Comparison of ENCODE assay signal across 9 cellular contexts in genomic region chr18:43587538-43588153, GRCh38.
DNase-seq lines count a peak whose midpoint lies in the region; ATAC-seq, FAIRE-seq and TF ChIP-seq lines count a peak whose summit lies in the region.
"Had no signal": no experiment of that assay in that cellular context is flagged by ENCODE, and none has a peak within 500 bp of the region (broad histone marks: within the 10 kb centered on the region; RNA-seq: fewer than 3 reads in every experiment).

No MANE protein-coding gene starts in this region.

- no peaks in the 10 kb centered on the region for H3K9me3 ChIP-seq in SK-N-MC (ENCODE audit: low read depth, low read length)

- H3K27ac ChIP-seq in SK-N-MC = peak overlapping the region; percentile 87

- peak overlapping the region; percentile 63 for H3K9ac ChIP-seq in SK-N-MC (ENCODE audit: insufficient read length)

- ATAC-seq in GM21390 (IDR thresholded peaks at IDR 0.05; ENCODE audit: unreplicated experiment) = peak; percentile 56
- ATAC-seq: naive thymus-derived CD8-positive, alpha-beta T cell had no signal

- no peak for TF ChIP-seq POLR2A in H54 (IDR thresholded peaks at IDR 0.05; ENCODE audit: low read depth, low read length)

- FAIRE-seq in frontal cortex (lab: Jason Lieb, UNC) (peak; percentile 75), H54 (lab: Jason Lieb, UNC) (no peak)

- peak; percentile 47 for DNase-seq in DMS153 treated with DMSO at 0.1 percent for 48 hours (lab: John Stamatoyannopoulos, UW; ENCODE audit: unreplicated experiment)
- peak; percentile 22 for DNase-seq in LHCN-M2 (ENCODE audit: low read depth)
- DNase-seq in SK-N-MC (ENCODE audit: low read depth, low spot score) = no peak
- DNase-seq in frontal cortex (ENCODE audit: low spot score in 2 of 2) = peak; percentile 21 to 41
- DNase-seq in retina = peak; percentile 44
- no peak for DNase-seq in cerebellar nuclear complex (lab: John Stamatoyannopoulos, UW)
- DNase-seq in H54 (ENCODE audit: insufficient read length, low spot score) = no peak

- no peaks in the 10 kb centered on the region for H3K36me3 ChIP-seq in SK-N-MC (ENCODE audit: insufficient read depth, low read length)

- H3K4me3 ChIP-seq in SK-N-MC = no peak overlapping the region

Comparison
In these comparisons a context has a peak if more than half of its experiments do, and no peak if none do; other contexts are left out.
1. DNase-seq: peak in DMS153 treated with DMSO at 0.1 percent for 48 hours (single experiment), LHCN-M2 (single experiment), frontal cortex (2 of 2) and retina (single experiment); none in SK-N-MC (single experiment), cerebellar nuclear complex (0 of 2) and H54 (single experiment).